Comparison of ENCODE assay signal across 34 cellular contexts in genomic region chr12:24352363-24352762, GRCh38.
"Had no signal": no experiment of that assay in that cellular context is flagged by ENCODE, and none has a peak within 500 bp of the region (broad histone marks: within the 10 kb centered on the region; RNA-seq: fewer than 3 reads in every experiment).

No MANE protein-coding gene starts in this region.

- ATAC-seq: activated CD4-positive, alpha-beta T cell treated with anti-CD3 and anti-CD28 coated beads for 36 hours; activated CD4-positive, CD25-positive, alpha-beta regulatory T cell treated with anti-CD3 and anti-CD28 coated beads, Interleukin-2, amount 50 U/mL, for 24 hours; activated naive CD8-positive, alpha-beta T cell treated with anti-CD3 and anti-CD28 coated beads, Interleukin-2, amount 50 U/mL, for 24 hours; activated T-cell treated with anti-CD3 and anti-CD28 coated beads, Interleukin-2, amount 50 U/mL, for 4 hours; PC-3; WTC11 had no signal

- H3K4me3 Mint-ChIP-seq: activated CD4-positive, alpha-beta T cell treated with anti-CD3 and anti-CD28 coated beads for 36 hours; activated CD4-positive, alpha-beta T cell treated with anti-CD3 and anti-CD28 coated beads, Interleukin-2, amount 10 ng/mL, durations not matched to agents 7 days and 5 days; activated naive CD4-positive, alpha-beta T cell treated with anti-CD3 and anti-CD28 coated beads, Interleukin-2, amount 10 ng/mL, durations not matched to agents 7 days and 5 days; activated naive CD8-positive, alpha-beta T cell; activated naive CD8-positive, alpha-beta T cell treated with anti-CD3 and anti-CD28 coated beads, Interleukin-2, amount 50 U/mL, for 24 hours; activated T-cell treated with anti-CD3 and anti-CD28 coated beads, Interleukin-2, amount 50 U/mL, for 4 hours; activated T-helper 1 cell treated with anti-CD3 and anti-CD28 coated beads, Interleukin-12 subunit alpha, Interleukin-12 subunit beta, Interleukin-2, Interleukin-4 antibody, amounts not matched to agents 30 ng/mL and 10 ng/mL and 1 ng/mL, durations not matched to agents 14 hours and 24 hours and 36 hours; brain; T-helper 1 cell treated with Interleukin-12 subunit alpha and Interleukin-12 subunit beta and Interleukin-4 antibody, amounts not matched to agents 30 μg/mL and 1 μg/mL, for 36 hours; T-helper 2 cell treated with Interferon-gamma antibody and Interleukin-4, amounts not matched to agents 5 μg/mL and 100 μg/mL, for 36 hours; WTC11 had no signal

- FAIRE-seq: bronchial epithelial cell, colon, TTC549 had no signal

- H3K4me1 ChIP-seq: Peyer's patch, SJSA1 had no signal

- H3K27ac Mint-ChIP-seq: activated CD4-positive, alpha-beta T cell treated with anti-CD3 and anti-CD28 coated beads for 36 hours; activated CD4-positive, alpha-beta T cell treated with anti-CD3 and anti-CD28 coated beads, Interleukin-2, amount 10 ng/mL, durations not matched to agents 7 days and 5 days; activated naive CD4-positive, alpha-beta T cell treated with anti-CD3 and anti-CD28 coated beads, Interleukin-2, amount 10 ng/mL, durations not matched to agents 7 days and 5 days; activated naive CD8-positive, alpha-beta T cell; activated naive CD8-positive, alpha-beta T cell treated with anti-CD3 and anti-CD28 coated beads, Interleukin-2, amount 50 U/mL, for 24 hours; activated T-helper 1 cell treated with anti-CD3 and anti-CD28 coated beads, Interleukin-12 subunit alpha, Interleukin-12 subunit beta, Interleukin-2, Interleukin-4 antibody, amounts not matched to agents 30 ng/mL and 10 ng/mL and 1 ng/mL, durations not matched to agents 14 hours and 24 hours and 36 hours; brain; T-helper 1 cell treated with Interleukin-12 subunit alpha and Interleukin-12 subunit beta and Interleukin-4 antibody, amounts not matched to agents 30 μg/mL and 1 μg/mL, for 36 hours; T-helper 2 cell treated with Interferon-gamma antibody and Interleukin-4, amounts not matched to agents 5 μg/mL and 100 μg/mL, for 36 hours; WTC11 had no signal

- H3K27me3 Mint-ChIP-seq: activated CD4-positive, alpha-beta T cell treated with anti-CD3 and anti-CD28 coated beads for 36 hours; activated CD4-positive, alpha-beta T cell treated with anti-CD3 and anti-CD28 coated beads, Interleukin-2, amount 10 ng/mL, durations not matched to agents 7 days and 5 days; activated naive CD4-positive, alpha-beta T cell treated with anti-CD3 and anti-CD28 coated beads, Interleukin-2, amount 10 ng/mL, durations not matched to agents 7 days and 5 days; activated naive CD8-positive, alpha-beta T cell; activated naive CD8-positive, alpha-beta T cell treated with anti-CD3 and anti-CD28 coated beads, Interleukin-2, amount 50 U/mL, for 24 hours; brain had no signal

- H3K4me1 Mint-ChIP-seq: activated CD4-positive, alpha-beta T cell treated with anti-CD3 and anti-CD28 coated beads for 36 hours; activated CD4-positive, alpha-beta T cell treated with anti-CD3 and anti-CD28 coated beads, Interleukin-2, amount 10 ng/mL, durations not matched to agents 7 days and 5 days; activated naive CD4-positive, alpha-beta T cell treated with anti-CD3 and anti-CD28 coated beads, Interleukin-2, amount 10 ng/mL, durations not matched to agents 7 days and 5 days; activated naive CD8-positive, alpha-beta T cell treated with anti-CD3 and anti-CD28 coated beads, Interleukin-2, amount 50 U/mL, for 24 hours had no signal

- H3K4me2 ChIP-seq: SK-N-SH had no signal

- DNase-seq: activated CD4-positive, alpha-beta T cell treated with anti-CD3 and anti-CD28 coated beads for 36 hours; activated CD4-positive, alpha-beta T cell treated with anti-CD3 and anti-CD28 coated beads, Interleukin-2, amount 10 ng/mL, durations not matched to agents 7 days and 5 days; activated CD4-positive, alpha-beta T cell treated with anti-CD3 and anti-CD28 coated beads, Interleukin-2, amount 50 U/mL, for 48 hours; activated CD8-positive, alpha-beta memory T cell treated with anti-CD3 and anti-CD28 coated beads, Interleukin-2, amount 50 U/mL, for 4 hours; activated gamma-delta T cell treated with Interleukin-2 at 50 U/mL for 16 hours; activated naive CD4-positive, alpha-beta T cell treated with anti-CD3 and anti-CD28 coated beads, Interleukin-2, amount 10 ng/mL, durations not matched to agents 7 days and 5 days; activated naive CD8-positive, alpha-beta T cell treated with anti-CD3 and anti-CD28 coated beads, Interleukin-2, amount 50 U/mL, for 24 hours; activated T-cell treated with anti-CD3 and anti-CD28 coated beads for 4 hours; activated T-cell treated with anti-CD3 and anti-CD28 coated beads, Interleukin-2, amount 50 U/mL, for 4 hours; anterior cingulate cortex; caudate nucleus; MG63; NCI-H1092; NCI-H1436 treated with DMSO at 0.1 percent for 48 hours; NCI-H1694 treated with DMSO at 0.1 percent for 48 hours; NCI-H2029; NCI-H345; NCI-H524 treated with DMSO at 0.1 percent for 48 hours; PC-3; Peyer's patch; RPMI8226; SHP77 treated with DMSO at 0.1 percent for 48 hours; SK-N-SH had no signal

- H3K36me3 ChIP-seq: MG63, Peyer's patch, SJSA1 had no signal

- H3K27me3 ChIP-seq: MG63, Peyer's patch, SJSA1 had no signal

- H3K27ac ChIP-seq: Peyer's patch, SJSA1 had no signal

- H3K9ac ChIP-seq: SK-N-SH had no signal

- H3K4me3 ChIP-seq: MG63, Peyer's patch, SJSA1 had no signal

- H3K9me3 Mint-ChIP-seq: activated CD4-positive, alpha-beta T cell treated with anti-CD3 and anti-CD28 coated beads, Interleukin-2, amount 10 ng/mL, durations not matched to agents 7 days and 5 days; activated naive CD4-positive, alpha-beta T cell treated with anti-CD3 and anti-CD28 coated beads, Interleukin-2, amount 10 ng/mL, durations not matched to agents 7 days and 5 days; activated naive CD8-positive, alpha-beta T cell treated with anti-CD3 and anti-CD28 coated beads, Interleukin-2, amount 50 U/mL, for 24 hours; T-helper 1 cell treated with Interleukin-12 subunit alpha and Interleukin-12 subunit beta and Interleukin-4 antibody, amounts not matched to agents 30 μg/mL and 1 μg/mL, for 36 hours; T-helper 2 cell treated with Interferon-gamma antibody and Interleukin-4, amounts not matched to agents 5 μg/mL and 100 μg/mL, for 36 hours had no signal

- H3K36me3 Mint-ChIP-seq: activated naive CD4-positive, alpha-beta T cell treated with anti-CD3 and anti-CD28 coated beads, Interleukin-2, amount 10 ng/mL, durations not matched to agents 7 days and 5 days; activated naive CD8-positive, alpha-beta T cell had no signal

- H3K9me3 ChIP-seq: MG63, Peyer's patch, SK-N-SH had no signal
